ENCODE assay signal across 22 cellular contexts in genomic region chr16:79895053-79895916, GRCh38.
A peak's percentile ranks its signal among the peaks of the same experiment; 100 is the strongest.
DNase-seq lines count a peak whose midpoint lies in the region; ATAC-seq, FAIRE-seq and TF ChIP-seq lines count a peak whose summit lies in the region.
"Had no signal": no experiment of that assay in that cellular context is flagged by ENCODE, and none has a peak within 500 bp of the region (broad histone marks: within the 10 kb centered on the region; RNA-seq: fewer than 3 reads in every experiment).

No MANE protein-coding gene starts in this region.

- H2AFZ ChIP-seq in HepG2 (ENCODE audit: low read length) (no peak overlapping the region), keratinocyte (ENCODE audit: control insufficient read depth, low read length) (peak overlapping the region; percentile 27), neuronal stem cell (ENCODE audit: low read length) (no peak overlapping the region), smooth muscle cell (ENCODE audit: low read depth) (peak overlapping the region; percentile 44)

- H3K9me1 ChIP-seq in keratinocyte (ENCODE audit: control insufficient read depth, extremely low read depth, insufficient read depth, low read length): no peaks in the 10 kb centered on the region

- H4K20me1 ChIP-seq in HepG2 (ENCODE audit: insufficient read depth, low read length): no peaks in the 10 kb centered on the region
- no peaks in the 10 kb centered on the region for H4K20me1 ChIP-seq in keratinocyte (ENCODE audit: control insufficient read depth, extremely low read depth, insufficient read depth, low read length)
- no peaks in the 10 kb centered on the region for H4K20me1 ChIP-seq in smooth muscle cell (ENCODE audit: low read depth)
- H4K20me1 ChIP-seq: BLaER1 treated with 17β-estradiol and CSF1 and Interleukin-3, amounts not matched to agents 10 nM and 100 nM had no signal

- H3K36me3 ChIP-seq in right lobe of liver (no peaks in the 10 kb centered on the region), HepG2 (replicated peaks in 1 of 2; ENCODE audit: control insufficient read depth in 1 of 2, insufficient read depth in 2 of 2, low read length in 2 of 2) (no peaks in the 10 kb centered on the region), keratinocyte (ENCODE audit: control insufficient read depth in 2 of 2, extremely low read depth in 1 of 2, insufficient read depth in 2 of 2, low read length in 2 of 2) (no peaks in the 10 kb centered on the region), neuronal stem cell (replicated peaks in 1 of 2; ENCODE audit: control insufficient read depth in 2 of 2, insufficient read depth in 2 of 2, low read length in 2 of 2) (no peaks in the 10 kb centered on the region), smooth muscle cell (ENCODE audit: low read depth) (no peaks in the 10 kb centered on the region)
- H3K36me3 ChIP-seq: BLaER1 treated with 17β-estradiol and CSF1 and Interleukin-3, amounts not matched to agents 10 nM and 100 nM had no signal

- ATAC-seq in right lobe of liver (peak in 3 of 4 donors; percentile 27 to 52 (median 43)), HepG2 (no peak)
- ATAC-seq: A549; CD8-positive, alpha-beta T cell had no signal

- no peak overlapping the region for H2BK15ac ChIP-seq in neuronal stem cell (ENCODE audit: low read length)

- no peak overlapping the region for H4K91ac ChIP-seq in neuronal stem cell (ENCODE audit: low read depth, low read length, poor library complexity)

- H3K4me1 ChIP-seq in right lobe of liver: peaks cover 0 to 35% (median 16%) of the 10 kb centered on the region in 4 donors
- peaks cover 47% of the 10 kb centered on the region for H3K4me1 ChIP-seq in HepG2 (ENCODE audit: insufficient read depth, low read length)
- peaks cover 4% of the 10 kb centered on the region for H3K4me1 ChIP-seq in keratinocyte (ENCODE audit: control insufficient read depth, extremely low read depth, insufficient read depth, low read length)
- peaks cover 0 to 7% of the 10 kb centered on the region in 2 donors for H3K4me1 ChIP-seq in neuronal stem cell (ENCODE audit: control insufficient read depth in 2 of 2, insufficient read depth in 1 of 2, low read depth in 1 of 2, low read length in 2 of 2)
- H3K4me1 ChIP-seq in smooth muscle cell (ENCODE audit: low read depth): no peaks in the 10 kb centered on the region

- intact Hi-C loops in right lobe of liver (cut with DNase I) (no loop called here), HepG2 (cut with micrococcal nuclease; ENCODE audit: unreplicated experiment) (no loop called here)

- H3K4me2 ChIP-seq in HepG2 (ENCODE audit: low read depth, low read length): no peak overlapping the region
- H3K4me2 ChIP-seq in keratinocyte (ENCODE audit: control insufficient read depth, extremely low read depth, insufficient read depth, low read depth, low read length): no peak overlapping the region
- H3K4me2 ChIP-seq in neuronal stem cell (ENCODE audit: insufficient read depth, low read length, poor library complexity, severe bottlenecking): no peak overlapping the region
- H3K4me2 ChIP-seq in smooth muscle cell: no peak overlapping the region
- H3K4me2 ChIP-seq: A549 had no signal

- H3K79me2 ChIP-seq in HepG2 (ENCODE audit: insufficient read depth, low read length) (no peaks in the 10 kb centered on the region), keratinocyte (ENCODE audit: control insufficient read depth, insufficient read depth, low read length) (no peaks in the 10 kb centered on the region), smooth muscle cell (ENCODE audit: low read depth) (no peaks in the 10 kb centered on the region)

- H3K79me1 ChIP-seq in neuronal stem cell (ENCODE audit: low read depth, low read length): no peaks in the 10 kb centered on the region

- H3K27ac ChIP-seq in right lobe of liver (peak overlapping the region in 1 of 3 donors; percentile 2), HepG2 (ENCODE audit: extremely low read length, insufficient read depth, low read length) (no peak overlapping the region), keratinocyte (ENCODE audit: control insufficient read depth, insufficient read depth, low read length) (no peak overlapping the region), neuronal stem cell (replicated peaks; ENCODE audit: low read length) (no peak overlapping the region), smooth muscle cell (ENCODE audit: low read depth) (no peak overlapping the region)
- H3K27ac ChIP-seq: 22Rv1; A549; BLaER1 treated with 17β-estradiol and CSF1 and Interleukin-3, amounts not matched to agents 10 nM and 100 nM had no signal

- TF ChIP-seq EP300 in HepG2 (IDR thresholded peaks at IDR 0.05; ENCODE audit: low read depth in 2 of 2, low read length in 2 of 2) (no peak), HepG2 (CRISPR knock-in tag; IDR thresholded peaks at IDR 0.05; ENCODE audit: borderline replicate concordance) (no peak)

- FAIRE-seq in HepG2 (lab: Jason Lieb, UNC) (no peak), keratinocyte (lab: Jason Lieb, UNC) (peak; percentile 23)
- FAIRE-seq: A549, D721Med, G401.6, GM12891, GM19239 had no signal

- CTCF ChIA-PET in HepG2 (lab: Yijun Ruan, JAX; ENCODE audit: low intra/inter-chr PET ratio, low total read pairs): no interaction called here

- H2BK120ac ChIP-seq in neuronal stem cell (ENCODE audit: low read depth, low read length): no peak overlapping the region

- peaks cover 7% of the 10 kb centered on the region for H3F3A ChIP-seq in smooth muscle cell (ENCODE audit: low read depth)

- peak overlapping the region; percentile 31 for H2BK12ac ChIP-seq in neuronal stem cell (ENCODE audit: low read length)

- POLR2A ChIA-PET in HepG2 (lab: Yijun Ruan, JAX): no interaction called here

- H3K27me3 ChIP-seq in right lobe of liver (no peaks in the 10 kb centered on the region), HepG2 (ENCODE audit: control insufficient read depth in 1 of 2, insufficient read depth in 2 of 2, low read length in 2 of 2) (no peaks in the 10 kb centered on the region; a peak in 1 of 5 replicates), keratinocyte (ENCODE audit: control insufficient read depth, extremely low read depth, insufficient read depth, low read length) (no peaks in the 10 kb centered on the region), neuronal stem cell (ENCODE audit: control insufficient read depth in 3 of 3, insufficient read depth in 3 of 3, low read depth in 1 of 3, low read length in 3 of 3) (no peaks in the 10 kb centered on the region), smooth muscle cell (ENCODE audit: low read depth) (no peaks in the 10 kb centered on the region)

- peak overlapping the region; percentile 48 for H3K18ac ChIP-seq in neuronal stem cell (ENCODE audit: low read length)

- H4K8ac ChIP-seq in neuronal stem cell (ENCODE audit: low read depth, low read length): no peak overlapping the region

- H3K23ac ChIP-seq in neuronal stem cell (ENCODE audit: low read depth, low read length, poor library complexity): no peak overlapping the region

- TF ChIP-seq CTCF in right lobe of liver (IDR thresholded peaks at IDR 0.05) (no peak), HepG2 (CRISPR knock-in tag; IDR thresholded peaks at IDR 0.05) (no peak), keratinocyte (optimal IDR thresholded peaks at IDR 0.05 in 1 of 3, IDR thresholded peaks at IDR 0.05 in 1 of 3, conservative IDR thresholded peaks at IDR 0.05 in 1 of 3; ENCODE audit: extremely low read depth in 1 of 3, insufficient read depth in 2 of 3, low read length in 3 of 3) (no peak), smooth muscle cell (IDR thresholded peaks at IDR 0.05; ENCODE audit: borderline replicate concordance, insufficient read depth, poor library complexity, severe bottlenecking) (no peak)

- H2AK5ac ChIP-seq in neuronal stem cell (ENCODE audit: low read depth, low read length): no peak overlapping the region

- no peak overlapping the region for H3K4ac ChIP-seq in neuronal stem cell (ENCODE audit: low read length)

- H3K4me3 ChIP-seq in right lobe of liver (no peak overlapping the region), HepG2 (replicated peaks in 1 of 3; ENCODE audit: insufficient read depth in 1 of 3, low read depth in 2 of 3, low read length in 3 of 3) (no peak overlapping the region), keratinocyte (ENCODE audit: control insufficient read depth in 2 of 3, extremely low read depth in 1 of 3, insufficient read depth in 2 of 3, low read depth in 1 of 3, low read length in 3 of 3) (no peak overlapping the region), neuronal stem cell (ENCODE audit: low read length in 2 of 2) (no peak overlapping the region), smooth muscle cell (no peak overlapping the region)
- H3K4me3 ChIP-seq: A549; BLaER1 treated with 17β-estradiol and CSF1 and Interleukin-3, amounts not matched to agents 10 nM and 100 nM had no signal

- WGBS in right lobe of liver (ENCODE audit: insufficient coverage, low coverage, low lambda C conversion rate, missing lambda C conversion rate): 81% methylated on average over 6 of the region's 10 CpGs
- 90% methylated on average over 9 of the region's 10 CpGs for whole genome bisulfite sequencing in HepG2 (ENCODE audit: low lambda C conversion rate)
- no CpG with 5 or more reads among the region's 10 CpGs for WGBS in neuronal stem cell (ENCODE audit: extremely low coverage in 2 of 2, insufficient read length in 2 of 2, insufficient replicate concordance in 1 of 2), 2 donors
- WGBS in smooth muscle cell (ENCODE audit: low lambda C conversion rate): 82% methylated on average over 10 of the region's 10 CpGs

- no peak for TF ChIP-seq RAD21 in HepG2 (CRISPR knock-in tag; IDR thresholded peaks at IDR 0.05)

- H3K9me3 ChIP-seq in right lobe of liver (no peaks in the 10 kb centered on the region), HepG2 (ENCODE audit: low read length) (no peaks in the 10 kb centered on the region), keratinocyte (ENCODE audit: control insufficient read depth, low read depth, low read length) (no peaks in the 10 kb centered on the region), neuronal stem cell (replicated peaks in 1 of 2; ENCODE audit: control insufficient read depth in 2 of 2, insufficient read depth in 1 of 2, low read depth in 1 of 2, low read length in 2 of 2) (no peaks in the 10 kb centered on the region), smooth muscle cell (replicated peaks; ENCODE audit: low read depth) (no peaks in the 10 kb centered on the region)
- H3K9me3 ChIP-seq: A549; BLaER1 treated with 17β-estradiol and CSF1 and Interleukin-3, amounts not matched to agents 10 nM and 100 nM; Caco-2 had no signal

- no peak overlapping the region for H2BK5ac ChIP-seq in neuronal stem cell (ENCODE audit: low read length)

- in situ Hi-C loops in HepG2 (cut with HindIII; ENCODE audit: extremely low pct_ligation_motif_present, low pct_unique_long_range_greater_than_20kb): no loop called here

- dilution Hi-C loops in keratinocyte (cut with MboI; ENCODE audit: extremely low pct_ligation_motif_present, low sequenced_read_pairs): no loop called here

- no TSS peak for BruUV-seq in HepG2 (replicated peaks; lab: Mats Ljungman, UMichigan)

- peak in 1 of 3 donors; percentile 66 for DNase-seq in right lobe of liver
- no peak for DNase-seq in HepG2 (ENCODE audit: low spot score)
- no peak for DNase-seq in keratinocyte (ENCODE audit: low read depth, low spot score)
- DNase-seq in neuronal stem cell (ENCODE audit: low spot score): no peak
- DNase-seq in smooth muscle cell (lab: John Stamatoyannopoulos, UW; ENCODE audit: unreplicated experiment): no peak
- no peak for DNase-seq in effector CD8-positive, alpha-beta T cell (lab: John Stamatoyannopoulos, UW)
- no peak for DNase-seq in activated T-cell treated with anti-CD3 and anti-CD28 coated beads, Interleukin-2, amount 50 U/mL, for 1 hour
- DNase-seq in HUDEP-2 (lab: John Stamatoyannopoulos, UW; ENCODE audit: unreplicated experiment in 76 of 76): no peak
- DNase-seq: AML-193; Caco-2; Calu3; CD4-positive, alpha-beta T cell; CD8-positive, alpha-beta T cell; DMS79 treated with DMSO at 0.1 percent for 48 hours; GF-D8 had no signal

- H3K9ac ChIP-seq in HepG2 (ENCODE audit: insufficient read depth, low read depth, low read length) (no peak overlapping the region), keratinocyte (ENCODE audit: control insufficient read depth, extremely low read depth, insufficient read depth, low read length) (no peak overlapping the region), neuronal stem cell (ENCODE audit: low read depth, low read length, poor library complexity) (no peak overlapping the region), smooth muscle cell (ENCODE audit: low read depth) (no peak overlapping the region)
- H3K9ac ChIP-seq: BLaER1 treated with 17β-estradiol and CSF1 and Interleukin-3, amounts not matched to agents 10 nM and 100 nM had no signal

- TF ChIP-seq POLR2A in right lobe of liver (IDR thresholded peaks at IDR 0.05): no peak
- TF ChIP-seq POLR2A in HepG2 (IDR thresholded peaks at IDR 0.05; ENCODE audit: insufficient read depth in 1 of 2, low read depth in 2 of 2, low read length in 2 of 2): no peak

- H3K14ac ChIP-seq in neuronal stem cell (ENCODE audit: low read length): peak overlapping the region; percentile 27

Comparison
In these comparisons a context has a peak if more than half of its experiments do, and no peak if none do; other contexts are left out.
1. H2AFZ ChIP-seq: peak in keratinocyte (single experiment) and smooth muscle cell (single experiment); none in HepG2 (single experiment) and neuronal stem cell (single experiment).